In genomic region chr5:148912714-148913398, GRCh38 we compare ENCODE assay signal across 8 cellular contexts.
DNase-seq lines count a peak whose midpoint lies in the region; ATAC-seq and TF ChIP-seq lines count a peak whose summit lies in the region.

No MANE protein-coding gene starts in this region.

- no peaks in the 10 kb centered on the region for H4K20me1 ChIP-seq in OCI-LY7 (ENCODE audit: insufficient read depth, low read length)

- H3K27ac ChIP-seq in OCI-LY7 (ENCODE audit: low read depth, low read length, poor library complexity, severe bottlenecking): no peak overlapping the region

- H3K9me3 ChIP-seq in OCI-LY7 (ENCODE audit: low read length): no peaks in the 10 kb centered on the region

- CTCF ChIA-PET in OCI-LY7 (lab: Charles Lee; ENCODE audit: unreplicated experiment): interaction anchor here (1.0 kb wide), 1 partner anchor 182 kb away, joined by 3 read pairs; no protein-coding TSS in a partner anchor

- peak; percentile 28; the same call in 1 of the 2 replicates for TF ChIP-seq CTCF in OCI-LY7 (conservative IDR thresholded peaks at IDR 0.05; ENCODE audit: low read length)
- peak; percentile 69 for TF ChIP-seq CTCF in epithelial cell of esophagus (IDR thresholded peaks at IDR 0.05; ENCODE audit: insufficient read depth, low read depth, low read length, missing control alignments)

- no peak for ATAC-seq in GM18907 (IDR thresholded peaks at IDR 0.05; ENCODE audit: unreplicated experiment)

- H3K4me2 ChIP-seq in OCI-LY7 (ENCODE audit: low read length): no peak overlapping the region

- DNase-seq in ELF-1 (ENCODE audit: low read depth, low spot score) (peak; percentile 85), OCI-LY7 (ENCODE audit: low spot score) (no peak), epithelial cell of esophagus (ENCODE audit: low read depth) (peak; percentile 100), non-pigmented ciliary epithelial cell (ENCODE audit: low read depth) (peak; percentile 83), NCI-H524 treated with DMSO at 0.1 percent for 48 hours (lab: John Stamatoyannopoulos, UW) (no peak), OCI-M1 (lab: John Stamatoyannopoulos, UW) (no peak)
- DNase-seq in activated CD4-positive, alpha-beta T cell treated with anti-CD3 and anti-CD28 coated beads for 4 hours: no peak

- H3K9me2 ChIP-seq in OCI-LY7 (ENCODE audit: insufficient read depth, low read length): no peaks in the 10 kb centered on the region

- POLR2A ChIA-PET in OCI-LY7 (lab: Charles Lee): no interaction called here

- H3K36me3 ChIP-seq in OCI-LY7 (ENCODE audit: insufficient read depth, low read length): no peaks in the 10 kb centered on the region

- BruUV-seq in OCI-LY7 (replicated peaks; lab: Mats Ljungman, UMichigan): no TSS peak

- H3K4me3 ChIP-seq in OCI-LY7 (ENCODE audit: low read depth, low read length, poor library complexity, severe bottlenecking) (no peak overlapping the region), epithelial cell of esophagus (ENCODE audit: low read length) (no peak overlapping the region)

- intact Hi-C loops in OCI-LY7 (cut with micrococcal nuclease; ENCODE audit: unreplicated experiment): no loop called here

- H3K79me2 ChIP-seq in OCI-LY7 (ENCODE audit: insufficient read depth, low read depth, low read length): no peaks in the 10 kb centered on the region

- H3K4me1 ChIP-seq in OCI-LY7 (ENCODE audit: insufficient read depth, low read length, poor library complexity, severe bottlenecking): peaks cover 6% of the 10 kb centered on the region

- H2AFZ ChIP-seq in OCI-LY7 (ENCODE audit: low read length): no peak overlapping the region

Comparison
In these comparisons a context has a peak if more than half of its experiments do, and no peak if none do; other contexts are left out.
1. DNase-seq: peak in ELF-1 (single experiment), epithelial cell of esophagus (single experiment) and non-pigmented ciliary epithelial cell (single experiment); none in OCI-LY7 (single experiment), NCI-H524 treated with DMSO at 0.1 percent for 48 hours (single experiment), activated CD4-positive, alpha-beta T cell treated with anti-CD3 and anti-CD28 coated beads for 4 hours (0 of 2) and OCI-M1 (single experiment).